Comparison of ENCODE assay signal across 8 cellular contexts in the genomic region with DNA sequence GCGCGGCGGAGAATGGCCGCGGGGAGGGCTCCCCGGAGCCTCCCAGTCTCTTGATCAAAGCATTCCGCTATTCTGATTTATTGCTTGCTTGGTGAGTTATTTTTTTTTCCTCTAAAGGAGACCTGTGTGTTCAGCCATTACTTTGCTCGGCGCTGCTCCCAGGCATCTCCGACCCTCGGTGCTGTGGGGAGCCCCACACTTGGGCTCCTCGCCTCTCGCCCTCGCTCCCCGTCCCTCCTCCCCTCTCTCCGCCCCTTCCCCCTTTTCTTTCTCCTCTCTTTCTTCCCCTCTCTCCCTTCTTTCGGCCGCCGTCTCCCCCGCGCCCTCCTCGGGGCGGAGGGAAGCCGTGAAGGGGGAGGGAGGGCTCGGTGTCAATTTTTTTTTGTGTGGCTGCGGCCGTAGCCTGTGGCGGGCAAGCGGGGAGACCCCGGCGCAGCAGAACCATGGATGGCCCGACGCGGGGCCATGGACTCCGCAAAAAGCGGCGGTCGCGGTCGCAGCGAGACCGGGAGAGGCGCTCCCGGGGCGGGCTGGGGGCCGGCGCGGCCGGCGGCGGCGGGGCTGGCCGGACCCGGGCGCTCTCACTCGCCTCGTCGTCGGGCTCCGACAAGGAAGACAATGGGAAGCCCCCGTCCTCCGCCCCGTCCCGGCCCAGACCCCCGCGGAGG. TPM values are rescaled to one million over a fixed set of nuclear protein-coding genes. Genes with fewer than 3 reads are reported as not detected.
DNase-seq lines count a peak whose midpoint lies in the region; ATAC-seq, FAIRE-seq and TF ChIP-seq lines count a peak whose summit lies in the region.

No MANE protein-coding gene starts in this region.

- 1 to 3% methylated on average over 66 of the region's 66 CpGs for WGBS in sigmoid colon, 2 donors

- H3K27ac ChIP-seq in sigmoid colon = peak overlapping the region; percentile 90 to 92 (median 91)

- CTCF ChIA-PET in activated CD8-positive, alpha-beta T cell treated with anti-CD3 and anti-CD28 coated beads, Interleukin-2, amount 10 ng/mL, durations not matched to agents 7 days and 5 days (lab: Charles Lee) = no interaction called here

- H3K4me1 Mint-ChIP-seq in activated CD8-positive, alpha-beta T cell treated with anti-CD3 and anti-CD28 coated beads, Interleukin-2, amount 10 ng/mL, durations not matched to agents 7 days and 5 days (ENCODE audit: low read depth) = peaks cover 16% of the 10 kb centered on the region

- no peaks in the 10 kb centered on the region for H3K9me3 Mint-ChIP-seq in activated CD8-positive, alpha-beta T cell treated with anti-CD3 and anti-CD28 coated beads, Interleukin-2, amount 10 ng/mL, durations not matched to agents 7 days and 5 days (ENCODE audit: insufficient read depth)

- peak overlapping the region; percentile 77 for H3K4me3 Mint-ChIP-seq in activated CD8-positive, alpha-beta T cell treated with anti-CD3 and anti-CD28 coated beads, Interleukin-2, amount 10 ng/mL, durations not matched to agents 7 days and 5 days

- peak overlapping the region; percentile 55 for H3K4me3 ChIP-seq in AG09309 (ENCODE audit: control insufficient read depth, low read depth, low read length)
- peak overlapping the region; percentile 68 to 90 (median 90) for H3K4me3 ChIP-seq in sigmoid colon

- H3K9me3 ChIP-seq in sigmoid colon = no peaks in the 10 kb centered on the region

- intact Hi-C loops in left ventricle myocardium superior (cut with micrococcal nuclease) = no loop called here
- intact Hi-C loops in sigmoid colon (cut with DNase I) = loop anchor here (2.0 to 10.0 kb wide), 4 partner anchors 173 to 421 kb away; no protein-coding TSS in a partner anchor

- no peak for ATAC-seq in activated CD8-positive, alpha-beta T cell treated with anti-CD3 and anti-CD28 coated beads, Interleukin-2, amount 10 ng/mL, durations not matched to agents 7 days and 5 days
- ATAC-seq in left ventricle myocardium superior = peak; percentile 2
- ATAC-seq in HG03095 (IDR thresholded peaks at IDR 0.05; ENCODE audit: unreplicated experiment) = no peak
- ATAC-seq in GM21390 (IDR thresholded peaks at IDR 0.05; ENCODE audit: unreplicated experiment) = no peak

- H3K27me3 ChIP-seq in sigmoid colon = no peaks in the 10 kb centered on the region

- TF ChIP-seq POLR2A in H54 (IDR thresholded peaks at IDR 0.05; ENCODE audit: low read depth, low read length) (no peak), sigmoid colon (IDR thresholded peaks at IDR 0.05) (no peak)

- FAIRE-seq in H54 (lab: Jason Lieb, UNC) = no peak

- peaks cover 0 to 53% (median 38%) of the 10 kb centered on the region in 4 donors for H3K4me1 ChIP-seq in sigmoid colon

- no peaks in the 10 kb centered on the region for H3K36me3 ChIP-seq in sigmoid colon

- no peak for TF ChIP-seq EP300 in sigmoid colon (IDR thresholded peaks at IDR 0.05)

- DNase-seq in AG09309 (ENCODE audit: low read depth) (no peak), H54 (ENCODE audit: insufficient read length, low spot score) (peak; percentile 50), left ventricle myocardium superior (peak; percentile 39), sigmoid colon (peak; percentile 67), GM19238 (ENCODE audit: insufficient read length, low spot score) (no peak)
- no peak for DNase-seq in activated CD8-positive, alpha-beta T cell treated with anti-CD3 and anti-CD28 coated beads, Interleukin-2, amount 10 ng/mL, durations not matched to agents 7 days and 5 days

- no peaks in the 10 kb centered on the region for H3K36me3 Mint-ChIP-seq in activated CD8-positive, alpha-beta T cell treated with anti-CD3 and anti-CD28 coated beads, Interleukin-2, amount 10 ng/mL, durations not matched to agents 7 days and 5 days (ENCODE audit: low read depth)

- peaks cover 38% of the 10 kb centered on the region for H3K27me3 Mint-ChIP-seq in activated CD8-positive, alpha-beta T cell treated with anti-CD3 and anti-CD28 coated beads, Interleukin-2, amount 10 ng/mL, durations not matched to agents 7 days and 5 days (ENCODE audit: low read depth)

- POLR2A ChIA-PET in activated CD8-positive, alpha-beta T cell treated with anti-CD3 and anti-CD28 coated beads, Interleukin-2, amount 10 ng/mL, durations not matched to agents 7 days and 5 days (lab: Charles Lee) = no interaction called here

- no peak for TF ChIP-seq CTCF in AG09309 (IDR thresholded peaks at IDR 0.05; ENCODE audit: control insufficient read depth, insufficient read depth, low read depth, low read length, missing control alignments)
- TF ChIP-seq CTCF in sigmoid colon (IDR thresholded peaks at IDR 0.05) = no peak

- H3K27ac Mint-ChIP-seq in activated CD8-positive, alpha-beta T cell treated with anti-CD3 and anti-CD28 coated beads, Interleukin-2, amount 10 ng/mL, durations not matched to agents 7 days and 5 days = no peak overlapping the region

RNA-seq across cellular contexts. Expression of a gene that starts 1.1 kb away (rescaled TPM):
- total RNA-seq in activated CD8-positive, alpha-beta T cell treated with anti-CD3 and anti-CD28 coated beads, Interleukin-2, amount 10 ng/mL, durations not matched to agents 7 days and 5 days = 10 to 100 TPM; 15.2 to 16.3 TPM
- 7.9 TPM for total RNA-seq in left ventricle myocardium superior
- total RNA-seq in sigmoid colon = 10 to 100 TPM; 25.5 to 55.7 (median 38.4) TPM
- 10 to 100 TPM in 1 of 3 donors, 1 to 10 TPM in 2; 3.6 to 11.8 (median 5.1) TPM for polyA plus RNA-seq in sigmoid colon

Comparison
In these comparisons a context has a peak if more than half of its experiments do, and no peak if none do; other contexts are left out.
1. DNase-seq: peak in H54 (single experiment), left ventricle myocardium superior (single experiment) and sigmoid colon (single experiment); none in AG09309 (single experiment), activated CD8-positive, alpha-beta T cell treated with anti-CD3 and anti-CD28 coated beads, Interleukin-2, amount 10 ng/mL, durations not matched to agents 7 days and 5 days (single experiment) and GM19238 (single experiment).